ENCODE assay signal across 16 cellular contexts in genomic region chr4:2809610-2810180, GRCh38. TPM values are rescaled to one million over a fixed set of nuclear protein-coding genes. Genes with fewer than 3 reads are reported as not detected.
DNase-seq lines count a peak whose midpoint lies in the region; ATAC-seq, FAIRE-seq and TF ChIP-seq lines count a peak whose summit lies in the region.
"Had no signal": no experiment of that assay in that cellular context is flagged by ENCODE, and none has a peak within 500 bp of the region (broad histone marks: within the 10 kb centered on the region; RNA-seq: fewer than 3 reads in every experiment).

No MANE protein-coding gene starts in this region.

- ATAC-seq in Right ventricle myocardium inferior: peak; percentile 11
- peak; percentile 15 to 46 (median 44) for ATAC-seq in right lobe of liver
- no peak for ATAC-seq in stimulated activated naive B cell treated with anti-CD40 and anti-IgM and Interleukin-4, amounts not matched to agents 10 μg/mL and 1 μg/mL and 100 μg/mL, for 72 hours (replicated peaks)
- ATAC-seq in left lung: no peak
- ATAC-seq: PC-3 had no signal

- no peaks in the 10 kb centered on the region for H3K27me3 Mint-ChIP-seq in stimulated activated naive B cell treated with anti-CD40 and anti-IgM and Interleukin-4, amounts not matched to agents 10 μg/mL and 1 μg/mL and 100 μg/mL, for 72 hours
- H3K27me3 Mint-ChIP-seq: stimulated activated naive CD8-positive, alpha-beta T cell treated with anti-CD3 and anti-CD28 coated beads, Interleukin-15, Interleukin-2, amounts not matched to agents 100 ng/mL and 50 ng/mL, for 24 hours had no signal

- no peak for DNase-seq in Right ventricle myocardium inferior (ENCODE audit: missing footprints)
- no peak for DNase-seq in right atrium auricular region (ENCODE audit: low spot score)
- DNase-seq in RCC 7860 (ENCODE audit: low spot score): peak; percentile 34
- DNase-seq in right lobe of liver: peak in 1 of 3 donors; percentile 67
- DNase-seq in stimulated activated naive B cell treated with anti-CD40 and anti-IgM and Interleukin-4, amounts not matched to agents 10 μg/mL and 1 μg/mL and 100 μg/mL, for 72 hours: no peak
- DNase-seq in SIG-M5 (lab: John Stamatoyannopoulos, UW): no peak
- no peak for DNase-seq in activated CD8-positive, alpha-beta memory T cell treated with anti-CD3 and anti-CD28 coated beads, Interleukin-2, amount 50 U/mL, for 48 hours
- DNase-seq in left lung: no peak
- DNase-seq: activated naive CD4-positive, alpha-beta T cell treated with anti-CD3 and anti-CD28 coated beads, Interleukin-2, amount 10 ng/mL, durations not matched to agents 7 days and 5 days; NCI-H2029; NCI-H524 treated with DMSO at 0.1 percent for 48 hours; PC-3; posterior cingulate gyrus had no signal

- peaks cover 77 to 94% of the 10 kb centered on the region in 2 donors for H3K4me1 Mint-ChIP-seq in stimulated activated naive B cell treated with anti-CD40 and anti-IgM and Interleukin-4, amounts not matched to agents 10 μg/mL and 1 μg/mL and 100 μg/mL, for 72 hours

- peak overlapping the region; percentile 86 for H3K27ac Mint-ChIP-seq in stimulated activated naive B cell treated with anti-CD40 and anti-IgM and Interleukin-4, amounts not matched to agents 10 μg/mL and 1 μg/mL and 100 μg/mL, for 72 hours
- H3K27ac Mint-ChIP-seq: stimulated activated naive CD8-positive, alpha-beta T cell treated with anti-CD3 and anti-CD28 coated beads, Interleukin-15, Interleukin-2, amounts not matched to agents 100 ng/mL and 50 ng/mL, for 24 hours had no signal

- FAIRE-seq in RCC 7860 (lab: Jason Lieb, UNC): no peak

- no peak for TF ChIP-seq POLR2A in right lobe of liver (IDR thresholded peaks at IDR 0.05)

- H3K9me3 ChIP-seq in right atrium auricular region (no peaks in the 10 kb centered on the region), right lobe of liver (no peaks in the 10 kb centered on the region), left lung (no peaks in the 10 kb centered on the region)
- H3K9me3 ChIP-seq: heart left ventricle, vagina had no signal

- no peak for TF ChIP-seq CTCF in right atrium auricular region (IDR thresholded peaks at IDR 0.05)
- TF ChIP-seq CTCF in right lobe of liver (IDR thresholded peaks at IDR 0.05): no peak
- no peak for TF ChIP-seq CTCF in left lung (IDR thresholded peaks at IDR 0.05)

- H3K36me3 Mint-ChIP-seq in stimulated activated naive B cell treated with anti-CD40 and anti-IgM and Interleukin-4, amounts not matched to agents 10 μg/mL and 1 μg/mL and 100 μg/mL, for 72 hours: peaks cover 12 to 33% of the 10 kb centered on the region in 2 donors

- no peaks in the 10 kb centered on the region for H3K9me3 Mint-ChIP-seq in stimulated activated naive B cell treated with anti-CD40 and anti-IgM and Interleukin-4, amounts not matched to agents 10 μg/mL and 1 μg/mL and 100 μg/mL, for 72 hours
- H3K9me3 Mint-ChIP-seq: activated naive CD4-positive, alpha-beta T cell treated with anti-CD3 and anti-CD28 coated beads, Interleukin-2, amount 10 ng/mL, durations not matched to agents 7 days and 5 days; stimulated activated naive CD8-positive, alpha-beta T cell treated with anti-CD3 and anti-CD28 coated beads, Interleukin-15, Interleukin-2, amounts not matched to agents 100 ng/mL and 50 ng/mL, for 24 hours had no signal

- no peak overlapping the region for H3K4me3 ChIP-seq in right atrium auricular region
- no peak overlapping the region for H3K4me3 ChIP-seq in right lobe of liver
- no peak overlapping the region for H3K4me3 ChIP-seq in left lung
- H3K4me3 ChIP-seq: heart left ventricle, vagina had no signal

- H3K27me3 ChIP-seq in right atrium auricular region (no peaks in the 10 kb centered on the region), right lobe of liver (no peaks in the 10 kb centered on the region), left lung (no peaks in the 10 kb centered on the region)
- H3K27me3 ChIP-seq: heart left ventricle, vagina had no signal

- H3K4me1 ChIP-seq in right atrium auricular region (peaks cover 0 to 85% of the 10 kb centered on the region in 2 donors), right lobe of liver (peaks cover 0 to 65% (median 17%) of the 10 kb centered on the region in 4 donors), left lung (peaks cover 47 to 97% of the 10 kb centered on the region in 2 donors)

- no peak overlapping the region for H3K27ac ChIP-seq in right atrium auricular region
- H3K27ac ChIP-seq in right lobe of liver: no peak overlapping the region
- peak overlapping the region in 1 of 2 donors; percentile 92 for H3K27ac ChIP-seq in left lung

- H3K36me3 ChIP-seq in right atrium auricular region (no peaks in the 10 kb centered on the region), right lobe of liver (peaks cover 0 to 10% (median 1%) of the 10 kb centered on the region in 4 donors), left lung (peaks cover 0 to 37% of the 10 kb centered on the region in 2 donors)
- H3K36me3 ChIP-seq: vagina had no signal

- peak overlapping the region in 1 of 2 donors; percentile 50 for H3K4me3 Mint-ChIP-seq in stimulated activated naive B cell treated with anti-CD40 and anti-IgM and Interleukin-4, amounts not matched to agents 10 μg/mL and 1 μg/mL and 100 μg/mL, for 72 hours
- H3K4me3 Mint-ChIP-seq: activated naive CD4-positive, alpha-beta T cell treated with anti-CD3 and anti-CD28 coated beads, Interleukin-2, amount 10 ng/mL, durations not matched to agents 7 days and 5 days; stimulated activated naive CD8-positive, alpha-beta T cell treated with anti-CD3 and anti-CD28 coated beads, Interleukin-15, Interleukin-2, amounts not matched to agents 100 ng/mL and 50 ng/mL, for 24 hours had no signal

- intact Hi-C loops in Right ventricle myocardium inferior (cut with DNase I): loop anchor here (2.0 to 5.0 kb wide), 2 partner anchors 15 to 33 kb away; partner anchors contain the start of gene ADD1
- intact Hi-C loops in right lobe of liver (cut with DNase I): no loop called here
- intact Hi-C loops in left lung (cut with DNase I): no loop called here

- WGBS in right lobe of liver (ENCODE audit: insufficient coverage, low coverage, low lambda C conversion rate, missing lambda C conversion rate): 73% methylated on average over 6 of the region's 10 CpGs

RNA-seq across cellular contexts. Expression of gene SH3BP2, which starts 16.8 kb away (rescaled TPM):
- total RNA-seq in Right ventricle myocardium inferior: 32.2 TPM
- 10 to 100 TPM; 20.1 to 25.2 TPM for total RNA-seq in right atrium auricular region
- total RNA-seq in right lobe of liver: 10 to 100 TPM; 34.9 to 51.8 (median 40.7) TPM
- total RNA-seq in left lung: 100 to 1,000 TPM in 1 of 2 donors, 10 to 100 TPM in 1; 58.2 to 113 TPM

RNA-seq across cellular contexts. Expression of gene ADD1, which starts 33.9 kb away (rescaled TPM):
- 231 TPM for total RNA-seq in Right ventricle myocardium inferior
- total RNA-seq in right atrium auricular region: 100 to 1,000 TPM; 171 to 196 TPM
- 100 to 1,000 TPM in 3 of 6 experiments, 10 to 100 TPM in 3; 94.4 to 120 (median 103) TPM for total RNA-seq in right lobe of liver
- total RNA-seq in left lung: 100 to 1,000 TPM; 262 to 265 TPM

RNA-seq across cellular contexts. Expression of gene TNIP2, which starts 53.6 kb away (rescaled TPM):
- total RNA-seq in Right ventricle myocardium inferior (29.6 TPM), right atrium auricular region (10 to 100 TPM; 28.0 to 45.8 TPM), right lobe of liver (10 to 100 TPM in 5 of 6 experiments, 1 to 10 TPM in 1; 9.7 to 40.6 (median 18.8) TPM), left lung (10 to 100 TPM; 32.9 to 46.5 TPM)

Comparison
In these comparisons a context has a peak if more than half of its experiments do, and no peak if none do; other contexts are left out.
1. ATAC-seq: peak in Right ventricle myocardium inferior (single experiment) and right lobe of liver (4 of 4); none in stimulated activated naive B cell treated with anti-CD40 and anti-IgM and Interleukin-4, amounts not matched to agents 10 μg/mL and 1 μg/mL and 100 μg/mL, for 72 hours (0 of 2) and left lung (single experiment).